Comparison of ENCODE assay signal across 1 cellular context in the genomic region with DNA sequence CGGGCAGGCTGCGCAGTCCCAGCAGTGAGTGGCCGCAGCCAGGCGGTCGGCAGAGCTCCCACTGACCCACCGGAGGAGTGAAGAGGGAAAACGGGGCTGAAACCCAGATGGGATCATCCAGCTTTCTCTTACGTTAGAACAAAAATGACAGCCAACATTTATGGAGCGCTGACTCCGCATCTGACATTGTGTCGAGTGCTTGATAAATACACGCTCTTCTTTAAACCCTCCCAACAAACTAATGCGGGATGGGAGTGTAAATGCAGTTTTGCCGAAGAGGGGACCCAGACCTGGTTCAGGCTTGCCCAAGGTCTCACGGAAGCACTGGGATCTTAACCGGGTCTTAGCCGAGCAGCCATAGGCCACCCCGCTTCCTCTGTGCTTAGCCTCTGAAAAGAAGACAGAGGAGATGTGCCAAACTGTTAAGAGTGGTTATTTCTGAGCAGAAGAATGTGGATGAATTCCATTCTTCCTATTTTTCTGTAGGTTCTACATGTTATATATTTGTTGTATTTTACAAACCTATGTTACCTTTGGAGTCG.
TF ChIP-seq lines count a peak whose summit lies in the region.

No MANE protein-coding gene starts in this region.

TF ChIP-seq in GM23338, 12 proteins besides CTCF, POLR2A, EP300 and RAD21 (continued from another document):
- TF ChIP-seq, protein P1, sequence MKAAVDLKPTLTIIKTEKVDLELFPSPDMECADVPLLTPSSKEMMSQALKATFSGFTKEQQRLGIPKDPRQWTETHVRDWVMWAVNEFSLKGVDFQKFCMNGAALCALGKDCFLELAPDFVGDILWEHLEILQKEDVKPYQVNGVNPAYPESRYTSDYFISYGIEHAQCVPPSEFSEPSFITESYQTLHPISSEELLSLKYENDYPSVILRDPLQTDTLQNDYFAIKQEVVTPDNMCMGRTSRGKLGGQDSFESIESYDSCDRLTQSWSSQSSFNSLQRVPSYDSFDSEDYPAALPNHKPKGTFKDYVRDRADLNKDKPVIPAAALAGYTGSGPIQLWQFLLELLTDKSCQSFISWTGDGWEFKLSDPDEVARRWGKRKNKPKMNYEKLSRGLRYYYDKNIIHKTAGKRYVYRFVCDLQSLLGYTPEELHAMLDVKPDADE (IDR thresholded peaks at IDR 0.05), result no peak
- TF ChIP-seq EZH2phosphoT487 (IDR thresholded peaks at IDR 0.05; ENCODE audit: unreplicated experiment), result no peak
- no peak for TF ChIP-seq ZNF331 (CRISPR knock-in tag; IDR thresholded peaks at IDR 0.05; ENCODE audit: low read depth)
- no peak for TF ChIP-seq JUNB (IDR thresholded peaks at IDR 0.05; ENCODE audit: unreplicated experiment)
- TF ChIP-seq CREB1 (CRISPR knock-in tag; IDR thresholded peaks at IDR 0.05; ENCODE audit: low read depth), result no peak
- TF ChIP-seq ZNF114 (CRISPR knock-in tag; IDR thresholded peaks at IDR 0.05), result no peak
- TF ChIP-seq, protein P2, sequence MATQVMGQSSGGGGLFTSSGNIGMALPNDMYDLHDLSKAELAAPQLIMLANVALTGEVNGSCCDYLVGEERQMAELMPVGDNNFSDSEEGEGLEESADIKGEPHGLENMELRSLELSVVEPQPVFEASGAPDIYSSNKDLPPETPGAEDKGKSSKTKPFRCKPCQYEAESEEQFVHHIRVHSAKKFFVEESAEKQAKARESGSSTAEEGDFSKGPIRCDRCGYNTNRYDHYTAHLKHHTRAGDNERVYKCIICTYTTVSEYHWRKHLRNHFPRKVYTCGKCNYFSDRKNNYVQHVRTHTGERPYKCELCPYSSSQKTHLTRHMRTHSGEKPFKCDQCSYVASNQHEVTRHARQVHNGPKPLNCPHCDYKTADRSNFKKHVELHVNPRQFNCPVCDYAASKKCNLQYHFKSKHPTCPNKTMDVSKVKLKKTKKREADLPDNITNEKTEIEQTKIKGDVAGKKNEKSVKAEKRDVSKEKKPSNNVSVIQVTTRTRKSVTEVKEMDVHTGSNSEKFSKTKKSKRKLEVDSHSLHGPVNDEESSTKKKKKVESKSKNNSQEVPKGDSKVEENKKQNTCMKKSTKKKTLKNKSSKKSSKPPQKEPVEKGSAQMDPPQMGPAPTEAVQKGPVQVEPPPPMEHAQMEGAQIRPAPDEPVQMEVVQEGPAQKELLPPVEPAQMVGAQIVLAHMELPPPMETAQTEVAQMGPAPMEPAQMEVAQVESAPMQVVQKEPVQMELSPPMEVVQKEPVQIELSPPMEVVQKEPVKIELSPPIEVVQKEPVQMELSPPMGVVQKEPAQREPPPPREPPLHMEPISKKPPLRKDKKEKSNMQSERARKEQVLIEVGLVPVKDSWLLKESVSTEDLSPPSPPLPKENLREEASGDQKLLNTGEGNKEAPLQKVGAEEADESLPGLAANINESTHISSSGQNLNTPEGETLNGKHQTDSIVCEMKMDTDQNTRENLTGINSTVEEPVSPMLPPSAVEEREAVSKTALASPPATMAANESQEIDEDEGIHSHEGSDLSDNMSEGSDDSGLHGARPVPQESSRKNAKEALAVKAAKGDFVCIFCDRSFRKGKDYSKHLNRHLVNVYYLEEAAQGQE (IDR thresholded peaks at IDR 0.05; ENCODE audit: unreplicated experiment), result no peak
TF ChIP-seq in GM23338: peak in this region for 0.
